2 cellular contexts compared by ENCODE assay signal in the genomic region with DNA sequence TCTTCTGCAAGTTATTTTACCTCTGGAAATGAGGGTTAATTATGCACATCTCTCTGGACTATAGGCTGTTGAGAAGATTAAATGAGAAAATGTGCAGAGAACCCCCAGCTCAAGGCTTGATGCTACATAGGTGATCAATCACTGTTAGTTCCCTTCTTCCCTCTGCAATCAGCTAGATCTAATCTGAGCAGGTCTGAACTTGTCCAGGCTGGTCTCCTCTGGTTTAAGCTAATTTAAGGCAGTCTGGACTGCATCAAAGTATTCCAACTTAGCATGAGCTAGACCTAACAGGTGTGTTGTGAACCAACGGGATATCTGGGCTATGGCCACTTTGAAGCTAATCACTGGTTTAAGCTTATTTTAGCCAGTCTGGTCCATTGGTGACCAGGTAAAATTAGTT.
TF ChIP-seq lines count a peak whose summit lies in the region.

No MANE protein-coding gene starts in this region.

TF ChIP-seq in SK-N-SH, 30 proteins besides CTCF, POLR2A, EP300 and RAD21 (continued from another document):
- TF ChIP-seq, protein P1, sequence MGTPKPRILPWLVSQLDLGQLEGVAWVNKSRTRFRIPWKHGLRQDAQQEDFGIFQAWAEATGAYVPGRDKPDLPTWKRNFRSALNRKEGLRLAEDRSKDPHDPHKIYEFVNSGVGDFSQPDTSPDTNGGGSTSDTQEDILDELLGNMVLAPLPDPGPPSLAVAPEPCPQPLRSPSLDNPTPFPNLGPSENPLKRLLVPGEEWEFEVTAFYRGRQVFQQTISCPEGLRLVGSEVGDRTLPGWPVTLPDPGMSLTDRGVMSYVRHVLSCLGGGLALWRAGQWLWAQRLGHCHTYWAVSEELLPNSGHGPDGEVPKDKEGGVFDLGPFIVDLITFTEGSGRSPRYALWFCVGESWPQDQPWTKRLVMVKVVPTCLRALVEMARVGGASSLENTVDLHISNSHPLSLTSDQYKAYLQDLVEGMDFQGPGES (IDR thresholded peaks at IDR 0.05; ENCODE audit: low read depth, low read length): no peak
- TF ChIP-seq TEAD4 (IDR thresholded peaks at IDR 0.05; ENCODE audit: borderline replicate concordance, insufficient read depth): no peak

TF ChIP-seq in SK-N-SH treated with all-trans-retinoic acid at 6 μM for 48 hours, 23 proteins besides CTCF, POLR2A, EP300 and RAD21 (continued from another document):
- TF ChIP-seq, protein P2, sequence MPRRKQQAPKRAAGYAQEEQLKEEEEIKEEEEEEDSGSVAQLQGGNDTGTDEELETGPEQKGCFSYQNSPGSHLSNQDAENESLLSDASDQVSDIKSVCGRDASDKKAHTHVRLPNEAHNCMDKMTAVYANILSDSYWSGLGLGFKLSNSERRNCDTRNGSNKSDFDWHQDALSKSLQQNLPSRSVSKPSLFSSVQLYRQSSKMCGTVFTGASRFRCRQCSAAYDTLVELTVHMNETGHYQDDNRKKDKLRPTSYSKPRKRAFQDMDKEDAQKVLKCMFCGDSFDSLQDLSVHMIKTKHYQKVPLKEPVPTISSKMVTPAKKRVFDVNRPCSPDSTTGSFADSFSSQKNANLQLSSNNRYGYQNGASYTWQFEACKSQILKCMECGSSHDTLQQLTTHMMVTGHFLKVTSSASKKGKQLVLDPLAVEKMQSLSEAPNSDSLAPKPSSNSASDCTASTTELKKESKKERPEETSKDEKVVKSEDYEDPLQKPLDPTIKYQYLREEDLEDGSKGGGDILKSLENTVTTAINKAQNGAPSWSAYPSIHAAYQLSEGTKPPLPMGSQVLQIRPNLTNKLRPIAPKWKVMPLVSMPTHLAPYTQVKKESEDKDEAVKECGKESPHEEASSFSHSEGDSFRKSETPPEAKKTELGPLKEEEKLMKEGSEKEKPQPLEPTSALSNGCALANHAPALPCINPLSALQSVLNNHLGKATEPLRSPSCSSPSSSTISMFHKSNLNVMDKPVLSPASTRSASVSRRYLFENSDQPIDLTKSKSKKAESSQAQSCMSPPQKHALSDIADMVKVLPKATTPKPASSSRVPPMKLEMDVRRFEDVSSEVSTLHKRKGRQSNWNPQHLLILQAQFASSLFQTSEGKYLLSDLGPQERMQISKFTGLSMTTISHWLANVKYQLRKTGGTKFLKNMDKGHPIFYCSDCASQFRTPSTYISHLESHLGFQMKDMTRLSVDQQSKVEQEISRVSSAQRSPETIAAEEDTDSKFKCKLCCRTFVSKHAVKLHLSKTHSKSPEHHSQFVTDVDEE (CRISPR knock-in tag; IDR thresholded peaks at IDR 0.05): no peak
- TF ChIP-seq, protein P3, sequence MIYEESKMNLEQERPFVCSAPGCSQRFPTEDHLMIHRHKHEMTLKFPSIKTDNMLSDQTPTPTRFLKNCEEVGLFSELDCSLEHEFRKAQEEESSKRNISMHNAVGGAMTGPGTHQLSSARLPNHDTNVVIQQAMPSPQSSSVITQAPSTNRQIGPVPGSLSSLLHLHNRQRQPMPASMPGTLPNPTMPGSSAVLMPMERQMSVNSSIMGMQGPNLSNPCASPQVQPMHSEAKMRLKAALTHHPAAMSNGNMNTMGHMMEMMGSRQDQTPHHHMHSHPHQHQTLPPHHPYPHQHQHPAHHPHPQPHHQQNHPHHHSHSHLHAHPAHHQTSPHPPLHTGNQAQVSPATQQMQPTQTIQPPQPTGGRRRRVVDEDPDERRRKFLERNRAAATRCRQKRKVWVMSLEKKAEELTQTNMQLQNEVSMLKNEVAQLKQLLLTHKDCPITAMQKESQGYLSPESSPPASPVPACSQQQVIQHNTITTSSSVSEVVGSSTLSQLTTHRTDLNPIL (CRISPR knock-in tag; IDR thresholded peaks at IDR 0.05; ENCODE audit: low read depth): no peak
- TF ChIP-seq SNAI2 (CRISPR knock-in tag; IDR thresholded peaks at IDR 0.05) (no peak), OSR1 (CRISPR knock-in tag; IDR thresholded peaks at IDR 0.05) (no peak), GLIS3 (CRISPR knock-in tag; IDR thresholded peaks at IDR 0.05) (no peak), PPARA (CRISPR knock-in tag; IDR thresholded peaks at IDR 0.05; ENCODE audit: borderline replicate concordance) (no peak), ESRRG (CRISPR knock-in tag; IDR thresholded peaks at IDR 0.05) (no peak)
- TF ChIP-seq, protein P4, sequence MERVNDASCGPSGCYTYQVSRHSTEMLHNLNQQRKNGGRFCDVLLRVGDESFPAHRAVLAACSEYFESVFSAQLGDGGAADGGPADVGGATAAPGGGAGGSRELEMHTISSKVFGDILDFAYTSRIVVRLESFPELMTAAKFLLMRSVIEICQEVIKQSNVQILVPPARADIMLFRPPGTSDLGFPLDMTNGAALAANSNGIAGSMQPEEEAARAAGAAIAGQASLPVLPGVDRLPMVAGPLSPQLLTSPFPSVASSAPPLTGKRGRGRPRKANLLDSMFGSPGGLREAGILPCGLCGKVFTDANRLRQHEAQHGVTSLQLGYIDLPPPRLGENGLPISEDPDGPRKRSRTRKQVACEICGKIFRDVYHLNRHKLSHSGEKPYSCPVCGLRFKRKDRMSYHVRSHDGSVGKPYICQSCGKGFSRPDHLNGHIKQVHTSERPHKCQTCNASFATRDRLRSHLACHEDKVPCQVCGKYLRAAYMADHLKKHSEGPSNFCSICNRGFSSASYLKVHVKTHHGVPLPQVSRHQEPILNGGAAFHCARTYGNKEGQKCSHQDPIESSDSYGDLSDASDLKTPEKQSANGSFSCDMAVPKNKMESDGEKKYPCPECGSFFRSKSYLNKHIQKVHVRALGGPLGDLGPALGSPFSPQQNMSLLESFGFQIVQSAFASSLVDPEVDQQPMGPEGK (CRISPR knock-in tag; IDR thresholded peaks at IDR 0.05; ENCODE audit: borderline replicate concordance): no peak
TF ChIP-seq in SK-N-SH treated with all-trans-retinoic acid at 6 μM for 48 hours: peak in this region for 0.
